ENCODE assay signal across 15 cellular contexts in the genomic region with DNA sequence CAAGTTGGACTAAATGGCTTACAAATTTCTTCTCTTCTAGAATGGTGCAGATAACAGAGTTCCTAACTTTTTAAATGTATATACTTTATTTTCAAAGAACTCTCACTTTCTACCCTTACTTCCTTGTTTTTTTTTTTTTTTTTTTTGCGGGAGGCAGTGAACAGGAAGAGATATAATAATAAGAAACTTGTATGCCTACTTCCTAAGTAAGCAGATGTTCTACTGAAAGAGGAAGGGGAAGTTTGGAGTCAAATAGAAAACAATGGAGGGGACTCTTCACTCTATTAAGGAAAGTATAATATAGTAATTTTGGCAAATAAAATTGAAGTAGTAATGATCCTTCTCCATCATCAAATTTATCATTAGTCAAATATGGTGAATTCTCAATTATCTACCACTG.
"Had no signal": no experiment of that assay in that cellular context is flagged by ENCODE, and none has a peak within 500 bp of the region (broad histone marks: within the 10 kb centered on the region; RNA-seq: fewer than 3 reads in every experiment).

No MANE protein-coding gene starts in this region.

- H3K4me1 ChIP-seq: adrenal gland, parathyroid adenoma had no signal

- H3K27ac ChIP-seq: adrenal gland, dorsolateral prefrontal cortex, parathyroid adenoma, thoracic aorta had no signal

- H3K9ac ChIP-seq: parathyroid adenoma had no signal

- H3K36me3 ChIP-seq: adrenal gland, heart left ventricle, thoracic aorta had no signal

- H3K27me3 ChIP-seq: adrenal gland, dorsolateral prefrontal cortex had no signal

- H3K9me3 ChIP-seq: adrenal gland, heart left ventricle, thoracic aorta had no signal

- H3K4me3 ChIP-seq: adrenal gland, dorsolateral prefrontal cortex, heart left ventricle, lung, thoracic aorta had no signal

- ATAC-seq: heart left ventricle; naive thymus-derived CD4-positive, alpha-beta T cell; stimulated activated effector memory CD8-positive, alpha-beta T cell treated with anti-CD3 and anti-CD28 coated beads, Interleukin-12 subunit alpha, Interleukin-12 subunit beta, amount 100 ng/mL, for 72 hours had no signal

- DNase-seq: activated CD4-positive, alpha-beta T cell treated with anti-CD3 and anti-CD28 coated beads for 1 hour; activated CD4-positive, alpha-beta T cell treated with anti-CD3 and anti-CD28 coated beads, Interleukin-2, amount 50 U/mL, for 4 hours; activated effector memory CD4-positive, alpha-beta T cell treated with Interleukin-2 at 50 U/mL for 16 hours; activated T-cell treated with anti-CD3 and anti-CD28 coated beads for 4 hours; adrenal gland; dorsolateral prefrontal cortex; endodermal cell; heart left ventricle; naive thymus-derived CD4-positive, alpha-beta T cell; stimulated activated CD4-positive, alpha-beta T cell treated with anti-CD3 and anti-CD28 coated beads, Interleukin-12 subunit alpha, Interleukin-12 subunit beta, amount 100 ng/mL, for 4 hours; stimulated activated CD4-positive, alpha-beta T cell treated with anti-CD3 and anti-CD28 coated beads, Interleukin-2, amount 100 ng/mL, for 24 hours had no signal
